8 cellular contexts compared by ENCODE assay signal in the genomic region with DNA sequence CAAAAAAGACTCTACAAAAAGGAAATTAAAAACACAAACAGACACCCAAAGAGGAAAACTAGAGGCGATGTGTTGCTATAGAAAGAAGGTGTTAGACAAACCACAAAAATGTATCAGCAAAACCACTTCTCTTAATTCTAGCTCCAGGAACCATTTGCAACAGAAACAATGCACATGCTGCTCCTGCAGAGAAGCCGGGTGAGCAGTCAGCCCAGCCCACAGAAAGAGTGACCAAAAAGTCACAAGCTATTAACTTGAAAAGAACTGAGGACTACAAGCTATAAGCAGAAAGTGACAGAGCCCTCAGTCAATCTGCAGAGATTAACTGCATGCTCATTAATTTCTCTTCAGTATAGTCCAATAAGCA.
DNase-seq lines count a peak whose midpoint lies in the region; ATAC-seq and TF ChIP-seq lines count a peak whose summit lies in the region.

No MANE protein-coding gene starts in this region.

- no peaks in the 10 kb centered on the region for H3F3A ChIP-seq in GM23248 (ENCODE audit: insufficient read depth)

- WGBS in GM23248 (ENCODE audit: low coverage in 1 of 2, low lambda C conversion rate in 2 of 2, missing lambda C conversion rate in 2 of 2), 2 experiments: 20 to 23% methylated on average over 2 of the region's 2 CpGs

- H3K9ac ChIP-seq in GM23248: no peak overlapping the region

- in situ Hi-C loops in GM23248 (cut with MboI): no loop called here

- H4K20me1 ChIP-seq in GM23248 (ENCODE audit: insufficient read depth): no peaks in the 10 kb centered on the region

- no peaks in the 10 kb centered on the region for H3K36me3 Mint-ChIP-seq in T-helper 2 cell treated with Interferon-gamma antibody and Interleukin-4, amounts not matched to agents 5 μg/mL and 100 μg/mL, for 36 hours (ENCODE audit: low read depth)
- H3K36me3 Mint-ChIP-seq in osteocyte (ENCODE audit: unreplicated experiment): no peaks in the 10 kb centered on the region

- H2AFZ ChIP-seq in GM23248: no peak overlapping the region

- no peaks in the 10 kb centered on the region for H3K27me3 Mint-ChIP-seq in T-helper 2 cell treated with Interferon-gamma antibody and Interleukin-4, amounts not matched to agents 5 μg/mL and 100 μg/mL, for 36 hours (ENCODE audit: low read depth)
- no peaks in the 10 kb centered on the region for H3K27me3 Mint-ChIP-seq in osteocyte (ENCODE audit: unreplicated experiment)

- H3K9me3 ChIP-seq in GM23248 (ENCODE audit: low read depth): no peaks in the 10 kb centered on the region

- H3K4me3 ChIP-seq in GM23248: no peak overlapping the region

- ATAC-seq in GM18520 (IDR thresholded peaks at IDR 0.05; ENCODE audit: unreplicated experiment) (peak; percentile 67), GM21619 (IDR thresholded peaks at IDR 0.05; ENCODE audit: unreplicated experiment) (peak; percentile 81), HG03442 (IDR thresholded peaks at IDR 0.05; ENCODE audit: unreplicated experiment) (peak; percentile 78)

- peaks cover 5% of the 10 kb centered on the region for H3K4me1 Mint-ChIP-seq in T-helper 2 cell treated with Interferon-gamma antibody and Interleukin-4, amounts not matched to agents 5 μg/mL and 100 μg/mL, for 36 hours (ENCODE audit: low read depth)
- H3K4me1 Mint-ChIP-seq in osteocyte (ENCODE audit: unreplicated experiment): no peaks in the 10 kb centered on the region

- no peaks in the 10 kb centered on the region for H3K79me2 ChIP-seq in GM23248 (ENCODE audit: insufficient read depth)

- no peaks in the 10 kb centered on the region for H3K27me3 ChIP-seq in GM23248 (replicated peaks; ENCODE audit: insufficient read depth)

- no peaks in the 10 kb centered on the region for H3K36me3 ChIP-seq in GM23248 (ENCODE audit: low read depth)

- H3K9me3 Mint-ChIP-seq in T-helper 2 cell treated with Interferon-gamma antibody and Interleukin-4, amounts not matched to agents 5 μg/mL and 100 μg/mL, for 36 hours: no peaks in the 10 kb centered on the region
- no peaks in the 10 kb centered on the region for H3K9me3 Mint-ChIP-seq in osteocyte (ENCODE audit: unreplicated experiment)

- no peak for TF ChIP-seq CTCF in osteocyte (IDR thresholded peaks at IDR 0.05)

- peak overlapping the region; percentile 12 for H3K4me3 Mint-ChIP-seq in T-helper 2 cell treated with Interferon-gamma antibody and Interleukin-4, amounts not matched to agents 5 μg/mL and 100 μg/mL, for 36 hours
- no peak overlapping the region for H3K4me3 Mint-ChIP-seq in osteocyte (ENCODE audit: unreplicated experiment)

- H3K27ac Mint-ChIP-seq in T-helper 2 cell treated with Interferon-gamma antibody and Interleukin-4, amounts not matched to agents 5 μg/mL and 100 μg/mL, for 36 hours: no peak overlapping the region
- H3K27ac Mint-ChIP-seq in osteocyte (ENCODE audit: unreplicated experiment): no peak overlapping the region

- no peak for DNase-seq in T-helper 2 cell treated with Interferon-gamma antibody and Interleukin-4, amounts not matched to agents 5 μg/mL and 100 μg/mL, for 36 hours (ENCODE audit: low spot score)
- no peak for DNase-seq in GM23248
- DNase-seq in stimulated activated CD4-positive, alpha-beta T cell treated with anti-CD3 and anti-CD28 coated beads, Interleukin-2, amount 100 ng/mL, for 24 hours: no peak
- DNase-seq in osteocyte (ENCODE audit: extremely low spot score, unreplicated experiment): no peak
- no peak for DNase-seq in RKO (ENCODE audit: low spot score)

- no peak overlapping the region for H3K4me2 ChIP-seq in GM23248 (ENCODE audit: unreplicated experiment)

- H3K27ac ChIP-seq in GM23248: no peak overlapping the region

- H3K9me2 ChIP-seq in GM23248 (ENCODE audit: insufficient read depth): no peaks in the 10 kb centered on the region

- no peaks in the 10 kb centered on the region for H3K4me1 ChIP-seq in GM23248 (ENCODE audit: insufficient read depth)
